In genomic region chr20:64052987-64053840, GRCh38 we compare ENCODE assay signal across 1 cellular context.
A peak's percentile ranks its signal among the peaks of the same experiment; 100 is the strongest.
TF ChIP-seq lines count a peak whose summit lies in the region.

No MANE protein-coding gene starts in this region.

TF ChIP-seq in HepG2, 621 proteins besides CTCF, POLR2A, EP300 and RAD21 (continued from another document and continues in another):
- TF ChIP-seq KIAA2018 (CRISPR knock-in tag; IDR thresholded peaks at IDR 0.05; ENCODE audit: borderline replicate concordance) = no peak
- no peak for TF ChIP-seq ZNF331 (CRISPR knock-in tag; IDR thresholded peaks at IDR 0.05)
- no peak; the same call in 1 of the 2 replicates for TF ChIP-seq STAT6 (CRISPR knock-in tag; IDR thresholded peaks at IDR 0.05; ENCODE audit: borderline replicate concordance)
- peak; percentile 88; the same call in 1 of the 2 replicates for TF ChIP-seq ZIK1 (CRISPR knock-in tag; IDR thresholded peaks at IDR 0.05; ENCODE audit: borderline replicate concordance, low read depth)
- TF ChIP-seq ZKSCAN5 (CRISPR knock-in tag; IDR thresholded peaks at IDR 0.05) = 0 out of 2 replicates have a peak, but pooled peaks have one; percentile 60
- 0 out of 2 replicates have a peak, but pooled peaks have one; percentile 47 for TF ChIP-seq ZFYVE20 (CRISPR knock-in tag; IDR thresholded peaks at IDR 0.05; ENCODE audit: borderline replicate concordance, low read depth)
- peak; percentile 18; the same call in 1 of the 2 replicates for TF ChIP-seq ZHX2 (IDR thresholded peaks at IDR 0.05; ENCODE audit: low read depth)
- TF ChIP-seq ZHX2 (CRISPR knock-in tag; IDR thresholded peaks at IDR 0.05; ENCODE audit: borderline replicate concordance) = no peak
- no peak for TF ChIP-seq GMEB1 (CRISPR knock-in tag; IDR thresholded peaks at IDR 0.05; ENCODE audit: borderline replicate concordance)
- no peak for TF ChIP-seq PRMT3 (CRISPR knock-in tag; IDR thresholded peaks at IDR 0.05; ENCODE audit: borderline replicate concordance, low read depth)
- TF ChIP-seq ZBTB2 (CRISPR knock-in tag; IDR thresholded peaks at IDR 0.05; ENCODE audit: low read depth) = 0 out of 2 replicates have a peak, but pooled peaks have one; percentile 59
- TF ChIP-seq TEAD3 (CRISPR knock-in tag; optimal IDR thresholded peaks at IDR 0.05; ENCODE audit: borderline replicate concordance) = peak; percentile 80
- peak; percentile 80; the same call in 1 of the 2 replicates for TF ChIP-seq THAP9 (CRISPR knock-in tag; IDR thresholded peaks at IDR 0.05; ENCODE audit: borderline replicate concordance)
- TF ChIP-seq E2F5 (CRISPR knock-in tag; conservative IDR thresholded peaks at IDR 0.05) = no peak
- TF ChIP-seq RBM22 (optimal IDR thresholded peaks at IDR 0.05; ENCODE audit: low read length) = no peak
- TF ChIP-seq ZMYM3 (CRISPR knock-in tag; IDR thresholded peaks at IDR 0.05) = peak; percentile 61; the same call in 1 of the 2 replicates
- no peak for TF ChIP-seq SNAI1 (CRISPR knock-in tag; IDR thresholded peaks at IDR 0.05; ENCODE audit: borderline replicate concordance)
- no peak for TF ChIP-seq ZNF737 (CRISPR knock-in tag; IDR thresholded peaks at IDR 0.05; ENCODE audit: borderline replicate concordance)
- peak; percentile 59; the same call in 1 of the 2 replicates for TF ChIP-seq HMG20B (CRISPR knock-in tag; conservative IDR thresholded peaks at IDR 0.05)
- TF ChIP-seq YY1 (IDR thresholded peaks at IDR 0.05; ENCODE audit: insufficient read depth, insufficient replicate concordance, low read depth, low read length) = no peak
- TF ChIP-seq HOXA7 (CRISPR knock-in tag; IDR thresholded peaks at IDR 0.05) = peak; percentile 40; the same call in 1 of the 2 replicates
- no peak for TF ChIP-seq TCF7L2 (IDR thresholded peaks at IDR 0.05; ENCODE audit: low read depth, low read length)
- no peak for TF ChIP-seq TBL1XR1 (IDR thresholded peaks at IDR 0.05; ENCODE audit: borderline replicate concordance, low read length, partially characterized antibody)
- TF ChIP-seq ZNF432 (CRISPR knock-in tag; IDR thresholded peaks at IDR 0.05; ENCODE audit: borderline replicate concordance) = no peak
- no peak for TF ChIP-seq AGO1 (IDR thresholded peaks at IDR 0.05; ENCODE audit: low read depth, low read length, poor library complexity, severe bottlenecking)
- TF ChIP-seq NRL (CRISPR knock-in tag; IDR thresholded peaks at IDR 0.05; ENCODE audit: borderline replicate concordance) = peak; percentile 86
- TF ChIP-seq NFE2L2 (IDR thresholded peaks at IDR 0.05; ENCODE audit: low read length) = no peak
- peak; percentile 74; the same call in 1 of the 2 replicates for TF ChIP-seq ATF7-NPFF (CRISPR knock-in tag; IDR thresholded peaks at IDR 0.05; ENCODE audit: low read depth)
- no peak for TF ChIP-seq DNMT3B (CRISPR knock-in tag; conservative IDR thresholded peaks at IDR 0.05)
- peak; percentile 49 for TF ChIP-seq GATAD2A (CRISPR knock-in tag; IDR thresholded peaks at IDR 0.05)
- no peak; the same call in 1 of the 2 replicates for TF ChIP-seq ZMYM2 (CRISPR knock-in tag; IDR thresholded peaks at IDR 0.05)
